In the genomic region with DNA sequence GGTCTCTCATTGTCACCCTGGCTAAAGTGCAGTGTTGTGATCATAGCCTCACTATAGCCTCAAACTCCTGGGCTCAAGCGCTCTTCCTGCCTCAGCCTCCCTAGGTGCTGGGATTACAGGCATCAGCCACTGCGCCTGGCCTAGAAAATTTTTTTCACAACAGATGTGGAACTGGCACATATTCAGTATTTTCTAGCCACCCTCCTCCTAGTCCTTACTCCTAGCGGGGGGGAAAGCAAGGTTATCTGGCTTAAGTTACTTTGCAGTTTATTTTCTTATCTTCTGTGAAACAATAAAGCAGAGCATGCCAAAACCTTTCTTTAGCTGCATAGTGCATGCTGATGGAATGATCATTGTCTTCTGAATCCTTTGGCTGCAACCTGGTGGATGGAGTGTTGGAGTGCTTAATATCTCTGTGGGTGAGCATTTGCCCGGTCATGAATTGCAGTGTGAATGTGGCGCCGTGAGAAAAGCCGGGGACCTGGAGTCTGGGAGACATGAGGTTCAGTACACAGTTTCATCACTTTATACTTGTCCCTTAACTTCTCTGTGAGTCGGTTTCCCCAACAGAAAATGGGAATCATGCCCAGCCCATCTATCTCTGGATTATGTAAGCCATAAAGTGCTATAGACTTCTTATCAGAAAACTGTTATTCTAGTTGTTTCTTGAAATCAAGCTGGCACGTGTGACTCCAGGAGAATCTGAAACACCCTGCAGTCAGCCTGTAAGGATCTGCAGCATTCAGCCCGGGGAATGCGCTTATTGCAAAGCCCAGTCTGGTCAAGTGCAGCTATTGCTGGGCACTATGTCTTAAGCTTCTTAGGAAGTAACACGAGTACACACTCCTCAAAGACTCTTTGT, we compare ENCODE assay signal across 24 cellular contexts. TPM values are rescaled to one million over a fixed set of nuclear protein-coding genes. Genes with fewer than 3 reads are reported as not detected.
A peak's percentile ranks its signal among the peaks of the same experiment; 100 is the strongest.
DNase-seq lines count a peak whose midpoint lies in the region; ATAC-seq and TF ChIP-seq lines count a peak whose summit lies in the region.
"Had no signal": no experiment of that assay in that cellular context is flagged by ENCODE, and none has a peak within 500 bp of the region (broad histone marks: within the 10 kb centered on the region; RNA-seq: fewer than 3 reads in every experiment).

No MANE protein-coding gene starts in this region.

- no peak overlapping the region for H3K9ac ChIP-seq in colonic mucosa (ENCODE audit: low read depth in 2 of 2, low read length in 2 of 2)
- peak overlapping the region; percentile 20 to 33 (median 28) for H3K9ac ChIP-seq in skeletal muscle tissue (ENCODE audit: low read depth in 1 of 3, low read length in 3 of 3)

- peak; percentile 75 to 91 for ATAC-seq in right cardiac atrium
- ATAC-seq in HG03342 (IDR thresholded peaks at IDR 0.05; ENCODE audit: unreplicated experiment) = no peak
- ATAC-seq in CD4-positive, alpha-beta T cell (ENCODE audit: poor library complexity) = no peak
- ATAC-seq in HG03045 (IDR thresholded peaks at IDR 0.05; ENCODE audit: unreplicated experiment) = no peak
- ATAC-seq: natural killer cell, T-cell had no signal

- H3K27ac Mint-ChIP-seq in activated CD4-positive, alpha-beta memory T cell treated with anti-CD3 and anti-CD28 coated beads for 36 hours = no peak overlapping the region
- no peak overlapping the region for H3K27ac Mint-ChIP-seq in CD4-positive, alpha-beta T cell
- H3K27ac Mint-ChIP-seq: natural killer cell, progenitor cell of endocrine pancreas, T-cell had no signal

- DNase-seq in NCI-H82 treated with DMSO at 0.1 percent for 48 hours (lab: John Stamatoyannopoulos, UW; ENCODE audit: unreplicated experiment) (peak; percentile 55), colonic mucosa (peak; percentile 57), right cardiac atrium (peak; percentile 28 to 82 (median 60))
- DNase-seq in activated CD4-positive, alpha-beta memory T cell treated with anti-CD3 and anti-CD28 coated beads for 36 hours = no peak
- no peak for DNase-seq in CD4-positive, alpha-beta T cell
- DNase-seq: activated CD4-positive, alpha-beta T cell treated with anti-CD3 and anti-CD28 coated beads, Interleukin-2, amount 50 U/mL, for 1 hour; activated gamma-delta T cell; amygdala; cerebellar nuclear complex; EL; Kasumi-1; kidney; natural killer cell; NCI-H1092; NCI-H2081 treated with DMSO at 0.1 percent for 48 hours; NCI-H510A treated with DMSO at 0.1 percent for 48 hours; stimulated activated CD4-positive, alpha-beta T cell treated with anti-CD3 and anti-CD28 coated beads, Interleukin-12 subunit alpha, Interleukin-12 subunit beta, amount 100 ng/mL, for 4 hours; stimulated activated CD8-positive, alpha-beta memory T cell treated with anti-CD3 and anti-CD28 coated beads, Interleukin-4, amount 100 ng/mL, for 48 hours; T-cell had no signal

- H3K27ac ChIP-seq in colonic mucosa (no peak overlapping the region), right cardiac atrium (ENCODE audit: low read length) (peak overlapping the region; percentile 53), skeletal muscle tissue (ENCODE audit: low read depth, low read length) (peak overlapping the region; percentile 42)
- H3K27ac ChIP-seq in CD4-positive, alpha-beta T cell (ENCODE audit: low read depth, low read length) = no peak overlapping the region
- H3K27ac ChIP-seq: suprapubic skin had no signal

- H3K36me3 ChIP-seq in colonic mucosa (no peaks in the 10 kb centered on the region), skeletal muscle tissue (ENCODE audit: control insufficient read depth in 3 of 3, insufficient read depth in 3 of 3, low read length in 3 of 3) (no peaks in the 10 kb centered on the region)
- H3K36me3 ChIP-seq: suprapubic skin had no signal

- H3K4me3 Mint-ChIP-seq in activated CD4-positive, alpha-beta memory T cell treated with anti-CD3 and anti-CD28 coated beads for 36 hours = no peak overlapping the region
- H3K4me3 Mint-ChIP-seq in CD4-positive, alpha-beta T cell = no peak overlapping the region
- H3K4me3 Mint-ChIP-seq: natural killer cell, T-cell had no signal

- H3K27me3 ChIP-seq in colonic mucosa (no peaks in the 10 kb centered on the region), right cardiac atrium (ENCODE audit: control insufficient read depth, insufficient read depth) (no peaks in the 10 kb centered on the region), skeletal muscle tissue (ENCODE audit: control insufficient read depth in 3 of 3, insufficient read depth in 3 of 3, low read length in 3 of 3) (no peaks in the 10 kb centered on the region)
- no peaks in the 10 kb centered on the region for H3K27me3 ChIP-seq in CD4-positive, alpha-beta T cell (ENCODE audit: control insufficient read depth, insufficient read depth, low read length)
- H3K27me3 ChIP-seq: suprapubic skin had no signal

- intact Hi-C loops in colonic mucosa (cut with DNase I) = no loop called here
- intact Hi-C loops in right cardiac atrium (cut with DNase I) = loop anchor here in 1 of 4 donors (5.0 kb wide), 1 partner anchor 40 kb away; a partner anchor contains a TSS
- intact Hi-C loops in activated CD4-positive, alpha-beta memory T cell treated with anti-CD3 and anti-CD28 coated beads for 36 hours (cut with micrococcal nuclease) = no loop called here
- intact Hi-C loops in CD4-positive, alpha-beta T cell (cut with DNase I, micrococcal nuclease) = no loop called here

- no peaks in the 10 kb centered on the region for H3K9me3 Mint-ChIP-seq in activated CD4-positive, alpha-beta memory T cell treated with anti-CD3 and anti-CD28 coated beads for 36 hours
- H3K9me3 Mint-ChIP-seq in CD4-positive, alpha-beta T cell = no peaks in the 10 kb centered on the region
- H3K9me3 Mint-ChIP-seq: natural killer cell, T-cell had no signal

- no peak for TF ChIP-seq CTCF in colonic mucosa (IDR thresholded peaks at IDR 0.05)
- no peak for TF ChIP-seq CTCF in CD4-positive, alpha-beta T cell (IDR thresholded peaks at IDR 0.05)

- WGBS in right cardiac atrium = 28% methylated on average over 12 of the region's 12 CpGs

- H3K4me1 ChIP-seq in colonic mucosa = no peaks in the 10 kb centered on the region
- peaks cover 5% of the 10 kb centered on the region for H3K4me1 ChIP-seq in right cardiac atrium (ENCODE audit: control insufficient read depth, insufficient read depth, low read length)
- peaks cover 16 to 32% (median 30%) of the 10 kb centered on the region in 3 donors for H3K4me1 ChIP-seq in skeletal muscle tissue (ENCODE audit: control insufficient read depth in 3 of 3, insufficient read depth in 3 of 3, low read length in 3 of 3)
- H3K4me1 ChIP-seq: suprapubic skin had no signal

- POLR2A ChIA-PET in activated CD4-positive, alpha-beta memory T cell treated with anti-CD3 and anti-CD28 coated beads for 36 hours (lab: Charles Lee) = no interaction called here
- POLR2A ChIA-PET in CD4-positive, alpha-beta T cell (lab: Charles Lee) = no interaction called here

- H3K27me3 Mint-ChIP-seq in activated CD4-positive, alpha-beta memory T cell treated with anti-CD3 and anti-CD28 coated beads for 36 hours = no peaks in the 10 kb centered on the region
- no peaks in the 10 kb centered on the region for H3K27me3 Mint-ChIP-seq in CD4-positive, alpha-beta T cell
- H3K27me3 Mint-ChIP-seq: T-cell had no signal

- no peaks in the 10 kb centered on the region for H3K9me3 ChIP-seq in colonic mucosa
- no peaks in the 10 kb centered on the region for H3K9me3 ChIP-seq in right cardiac atrium (ENCODE audit: control insufficient read depth, low read length)
- H3K9me3 ChIP-seq in skeletal muscle tissue (ENCODE audit: control insufficient read depth in 3 of 3, low read length in 3 of 3) = no peaks in the 10 kb centered on the region
- H3K9me3 ChIP-seq in CD4-positive, alpha-beta T cell (ENCODE audit: control insufficient read depth, low read length) = no peaks in the 10 kb centered on the region
- H3K9me3 ChIP-seq: suprapubic skin had no signal

- no peaks in the 10 kb centered on the region for H3K4me1 Mint-ChIP-seq in activated CD4-positive, alpha-beta memory T cell treated with anti-CD3 and anti-CD28 coated beads for 36 hours (ENCODE audit: low read depth)
- no peaks in the 10 kb centered on the region for H3K4me1 Mint-ChIP-seq in CD4-positive, alpha-beta T cell (ENCODE audit: low read depth)
- H3K4me1 Mint-ChIP-seq: natural killer cell, T-cell had no signal

- no peak overlapping the region for H3K4me3 ChIP-seq in colonic mucosa
- H3K4me3 ChIP-seq in right cardiac atrium (ENCODE audit: low read length) = no peak overlapping the region
- peak overlapping the region in 2 of 3 donors; percentile 15 to 22 for H3K4me3 ChIP-seq in skeletal muscle tissue (ENCODE audit: low read length in 3 of 3)
- H3K4me3 ChIP-seq: suprapubic skin had no signal

- CTCF ChIA-PET in activated CD4-positive, alpha-beta memory T cell treated with anti-CD3 and anti-CD28 coated beads for 36 hours (lab: Charles Lee) = interaction anchor here (0.7 kb wide), 1 partner anchor 70 kb away, joined by 3 read pairs; no protein-coding TSS in a partner anchor
- CTCF ChIA-PET in CD4-positive, alpha-beta T cell (lab: Charles Lee) = no interaction called here

- H3K36me3 Mint-ChIP-seq in activated CD4-positive, alpha-beta memory T cell treated with anti-CD3 and anti-CD28 coated beads for 36 hours = no peaks in the 10 kb centered on the region
- H3K36me3 Mint-ChIP-seq in CD4-positive, alpha-beta T cell (ENCODE audit: low read depth) = no peaks in the 10 kb centered on the region
- H3K36me3 Mint-ChIP-seq: natural killer cell, T-cell had no signal

RNA-seq across cellular contexts. Expression of a gene that starts 38.2 kb away (rescaled TPM):
- total RNA-seq in colonic mucosa (10 to 100 TPM; 22.6 to 38.9 TPM), right cardiac atrium (100 to 1,000 TPM; 268 to 327 (median 295) TPM), skeletal muscle tissue (52.7 TPM)
- polyA plus RNA-seq in right cardiac atrium = 86.3 TPM
- total RNA-seq in activated CD4-positive, alpha-beta memory T cell treated with anti-CD3 and anti-CD28 coated beads for 36 hours = 1 to 10 TPM; 6.5 to 7.0 TPM
- total RNA-seq in CD4-positive, alpha-beta T cell = under 1 TPM; 0.36 to 0.39 TPM

Comparison
In these comparisons a context has a peak if more than half of its experiments do, and no peak if none do; other contexts are left out.
1. DNase-seq: peak in NCI-H82 treated with DMSO at 0.1 percent for 48 hours (single experiment), colonic mucosa (single experiment) and right cardiac atrium (3 of 3); none in activated CD4-positive, alpha-beta memory T cell treated with anti-CD3 and anti-CD28 coated beads for 36 hours (single experiment) and CD4-positive, alpha-beta T cell (0 of 10).
2. H3K27ac ChIP-seq: peak in right cardiac atrium (single experiment) and skeletal muscle tissue (single experiment); none in colonic mucosa (single experiment) and CD4-positive, alpha-beta T cell (single experiment).
3. H3K4me3 ChIP-seq: peak in skeletal muscle tissue (2 of 3); none in colonic mucosa (single experiment) and right cardiac atrium (single experiment).
4. H3K9ac ChIP-seq: peak in skeletal muscle tissue (3 of 3); none in colonic mucosa (0 of 2).
5. ATAC-seq: peak in right cardiac atrium (2 of 2); none in HG03342 (single experiment), CD4-positive, alpha-beta T cell (single experiment) and HG03045 (single experiment).
6. RNA of a gene that starts 38.2 kb away (total RNA-seq): 268 to 327 TPM in right cardiac atrium, 52.7 TPM in skeletal muscle tissue (single experiment), 22.6 to 38.9 TPM in colonic mucosa and 6.5 to 7.0 TPM in activated CD4-positive, alpha-beta memory T cell treated with anti-CD3 and anti-CD28 coated beads for 36 hours; 0.36 to 0.39 TPM in CD4-positive, alpha-beta T cell; every median in the first group is over 4 times any median in the second.